Comparison of ENCODE assay signal across 8 cellular contexts in genomic region chr10:11515596-11516418, GRCh38.
DNase-seq lines count a peak whose midpoint lies in the region; ATAC-seq and TF ChIP-seq lines count a peak whose summit lies in the region.

No MANE protein-coding gene starts in this region.

- no peak overlapping the region for H3K4me2 ChIP-seq in osteoblast (ENCODE audit: insufficient read depth, low read length)

- no peaks in the 10 kb centered on the region for H3K9me3 ChIP-seq in osteoblast (ENCODE audit: low read depth, low read length)

- TF ChIP-seq CTCF in BJ (IDR thresholded peaks at IDR 0.05; ENCODE audit: insufficient read depth, low read depth, low read length) (peak; percentile 86), fibroblast of the aortic adventitia (IDR thresholded peaks at IDR 0.05; ENCODE audit: insufficient read depth, low read length) (peak; percentile 90), osteoblast (IDR thresholded peaks at IDR 0.05; ENCODE audit: extremely low read depth, low read depth, low read length) (peak; percentile 85)

- H3K36me3 ChIP-seq in BJ (ENCODE audit: control insufficient read depth, insufficient read depth, low read length): no peaks in the 10 kb centered on the region
- no peaks in the 10 kb centered on the region for H3K36me3 ChIP-seq in osteoblast (ENCODE audit: insufficient read depth, low read length)

- ATAC-seq in GM18498 (IDR thresholded peaks at IDR 0.05; ENCODE audit: unreplicated experiment) (peak; percentile 59), HG02885 (IDR thresholded peaks at IDR 0.05; ENCODE audit: poor library complexity, unreplicated experiment) (peak; percentile 57)

- CTCF ChIA-PET in BJ (lab: Yijun Ruan, JAX): interaction anchor here (0.6 to 5.9 kb wide), 23 partner anchors 8 to 267 kb away, joined by 3 to 90 read pairs (median 5); no protein-coding TSS in a partner anchor

- DNase-seq in BJ (ENCODE audit: low read depth) (no peak), NCI-H2196 treated with DMSO at 0.1 percent for 48 hours (lab: John Stamatoyannopoulos, UW; ENCODE audit: unreplicated experiment) (peak; percentile 9), activated T-cell treated with anti-CD3 and anti-CD28 coated beads for 1 hour (ENCODE audit: low read depth) (peak; percentile 11), fibroblast of the aortic adventitia (ENCODE audit: low read depth) (peak; percentile 81), osteoblast (ENCODE audit: insufficient read length, low spot score, missing footprints) (peak; percentile 51), foreskin melanocyte (no peak)

- H3K4me3 ChIP-seq in BJ (ENCODE audit: low read depth, low read length) (no peak overlapping the region), fibroblast of the aortic adventitia (ENCODE audit: low read depth, low read length) (no peak overlapping the region), osteoblast (ENCODE audit: insufficient read depth, low read length) (no peak overlapping the region)

- no peaks in the 10 kb centered on the region for H3K27me3 ChIP-seq in BJ (ENCODE audit: control insufficient read depth, insufficient read depth, low read length)
- H3K27me3 ChIP-seq in osteoblast (ENCODE audit: insufficient read depth, low read length): no peaks in the 10 kb centered on the region

- no peak overlapping the region for H2AFZ ChIP-seq in osteoblast (ENCODE audit: low read length)

- H3K27ac ChIP-seq in osteoblast (ENCODE audit: low read depth, low read length): no peak overlapping the region

- H3K79me2 ChIP-seq in osteoblast (ENCODE audit: insufficient read depth, low read length): no peaks in the 10 kb centered on the region

- POLR2A ChIA-PET in BJ (lab: Charles Lee): no interaction called here

- no peaks in the 10 kb centered on the region for H4K20me1 ChIP-seq in osteoblast (ENCODE audit: insufficient read depth, low read length)

- peaks cover 3% of the 10 kb centered on the region for H3K4me1 ChIP-seq in osteoblast (ENCODE audit: insufficient read depth, low read length)

Comparison
In these comparisons a context has a peak if more than half of its experiments do, and no peak if none do; other contexts are left out.
1. DNase-seq: peak in NCI-H2196 treated with DMSO at 0.1 percent for 48 hours (single experiment), activated T-cell treated with anti-CD3 and anti-CD28 coated beads for 1 hour (single experiment), fibroblast of the aortic adventitia (single experiment) and osteoblast (single experiment); none in BJ (single experiment) and foreskin melanocyte (single experiment).
2. Peak in every context shown above with its lines, with median percentiles within 50 percentile points of each other: CTCF ChIP-seq.